28 cellular contexts compared by ENCODE assay signal in the genomic region with DNA sequence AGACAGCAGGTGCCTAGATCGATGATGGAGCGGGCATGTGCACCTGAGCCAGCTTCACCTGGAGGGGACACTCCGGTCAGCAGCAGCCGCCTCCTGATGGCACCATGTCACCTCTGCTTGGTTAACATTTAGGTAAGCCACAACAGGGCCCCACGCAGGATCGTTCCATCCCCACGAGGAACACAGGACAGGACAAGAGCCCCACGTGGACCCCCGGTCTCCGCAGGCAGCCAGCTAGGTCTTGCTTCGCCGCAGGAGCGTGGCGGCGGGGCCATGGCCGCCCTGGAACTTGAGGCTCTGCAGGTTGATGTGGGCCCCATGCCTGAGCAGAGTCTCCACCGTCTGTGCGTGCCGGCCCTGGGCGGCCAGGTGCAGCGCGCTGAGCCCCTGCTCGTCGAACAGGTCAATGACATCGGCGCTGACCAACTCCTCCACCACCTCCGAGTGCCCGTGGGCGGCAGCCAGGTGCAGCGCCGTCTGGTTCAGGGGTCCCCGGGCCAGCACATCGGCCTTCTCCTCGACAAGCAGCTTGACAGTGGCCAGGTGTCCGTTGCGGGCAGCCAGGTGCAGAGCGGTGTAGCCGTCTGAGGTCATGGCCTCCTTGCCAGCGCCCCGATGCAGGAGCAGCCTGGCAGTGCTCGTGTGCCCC. TPM values are rescaled to one million over a fixed set of nuclear protein-coding genes. Genes with fewer than 3 reads are reported as not detected.
"Had no signal": no experiment of that assay in that cellular context is flagged by ENCODE, and none has a peak within 500 bp of the region (broad histone marks: within the 10 kb centered on the region; RNA-seq: fewer than 3 reads in every experiment).

No MANE protein-coding gene starts in this region.

- H3K27ac Mint-ChIP-seq: dendritic cell treated with granulocyte-macrophage colony-stimulating factor and Interleukin-4, amounts not matched to agents 40 ng/mL and 50 ng/mL, for 4 days; effector memory CD8-positive, alpha-beta T cell; endodermal cell; mesothelial cell of epicardium had no signal

- FAIRE-seq: endometrium, islet of Langerhans, keratinocyte had no signal

- H3K9me3 Mint-ChIP-seq: effector memory CD8-positive, alpha-beta T cell had no signal

- H3K4me3 ChIP-seq: colonic mucosa, esophagus squamous epithelium, gastrocnemius medialis, heart right ventricle, left ventricle myocardium inferior, lower lobe of right lung, mucosa of descending colon had no signal

- H3K4me3 Mint-ChIP-seq: dendritic cell treated with granulocyte-macrophage colony-stimulating factor and Interleukin-4, amounts not matched to agents 40 ng/mL and 50 ng/mL, for 4 days; effector memory CD8-positive, alpha-beta T cell; endodermal cell; mesothelial cell of epicardium had no signal

- ATAC-seq: effector memory CD8-positive, alpha-beta T cell; gastrocnemius medialis; heart right ventricle; left colon; mucosa of descending colon had no signal

- H3K27me3 ChIP-seq: colonic mucosa had no signal

- H3K9me3 ChIP-seq: colonic mucosa had no signal

- H3K36me3 ChIP-seq: colonic mucosa, gastrocnemius medialis, heart right ventricle, left ventricle myocardium inferior had no signal

- H3K27ac ChIP-seq: colonic mucosa, epithelial cell of prostate, esophagus squamous epithelium, gastrocnemius medialis, heart right ventricle, left ventricle myocardium inferior, lower lobe of right lung had no signal

- DNase-seq: colonic mucosa; cortex of kidney; effector CD8-positive, alpha-beta T cell; effector memory CD8-positive, alpha-beta T cell; endodermal cell; erythroblast; esophagus squamous epithelium; foreskin fibroblast; foreskin melanocyte; gastrocnemius medialis; glutamatergic neuron; head of caudate nucleus; heart right ventricle; hippocampal formation; kidney glomerular epithelial cell; left colon; left ventricle myocardium inferior; lower lobe of right lung; mesenchymal stem cell had no signal

- H3K4me1 ChIP-seq: colonic mucosa, gastrocnemius medialis, heart right ventricle, left ventricle myocardium inferior, lower lobe of right lung had no signal

- H3K4me1 Mint-ChIP-seq: endodermal cell, mesothelial cell of epicardium had no signal

RNA-seq across cellular contexts. Expression of a gene that starts 26.1 kb away (rescaled TPM):
- total RNA-seq: mesenteric fat pad, myocyte had no signal
